In genomic region chr17:68824707-68825106, GRCh38 we compare ENCODE assay signal across 9 cellular contexts.
"Had no signal": no experiment of that assay in that cellular context is flagged by ENCODE, and none has a peak within 500 bp of the region (broad histone marks: within the 10 kb centered on the region; RNA-seq: fewer than 3 reads in every experiment).

No MANE protein-coding gene starts in this region.

- H3K4me3 ChIP-seq: GM23248, HAP-1 had no signal

- H2AFZ ChIP-seq: GM23248 had no signal

- H3K27ac Mint-ChIP-seq: HFFc6 had no signal

- H3K27ac ChIP-seq: GM23248, KMS-11 had no signal

- H3K36me3 ChIP-seq: HAP-1 had no signal

- ATAC-seq: HCT116 had no signal

- H3K9me3 Mint-ChIP-seq: HFFc6 had no signal

- H3K4me3 Mint-ChIP-seq: HFFc6 had no signal

- DNase-seq: GM23248, GOT3, H7, HFFc6, KBM-7 had no signal

- H3K4me2 ChIP-seq: KMS-11 had no signal

- FAIRE-seq: HTR-8/SVneo had no signal

- H3K4me1 ChIP-seq: HAP-1 had no signal

- H3K9me3 ChIP-seq: HAP-1 had no signal

- H3K9ac ChIP-seq: GM23248, KMS-11 had no signal
